ENCODE assay signal across 19 cellular contexts in genomic region chr14:85076111-85076510, GRCh38.
DNase-seq lines count a peak whose midpoint lies in the region; ATAC-seq, FAIRE-seq and TF ChIP-seq lines count a peak whose summit lies in the region.
"Had no signal": no experiment of that assay in that cellular context is flagged by ENCODE, and none has a peak within 500 bp of the region (broad histone marks: within the 10 kb centered on the region; RNA-seq: fewer than 3 reads in every experiment).

No MANE protein-coding gene starts in this region.

- H3K27ac ChIP-seq in RWPE1: no peak overlapping the region
- H3K27ac ChIP-seq in keratinocyte (ENCODE audit: control insufficient read depth, insufficient read depth, low read length): no peak overlapping the region
- H3K27ac ChIP-seq in neuronal stem cell (replicated peaks; ENCODE audit: low read length): no peak overlapping the region
- H3K27ac ChIP-seq in caudate nucleus (ENCODE audit: low read depth, low read length): no peak overlapping the region
- H3K27ac ChIP-seq: BLaER1 treated with 17β-estradiol and CSF1 and Interleukin-3, amounts not matched to agents 10 nM and 100 nM; HL-60 had no signal

- no peak overlapping the region for H3K4ac ChIP-seq in neuronal stem cell (ENCODE audit: low read length)

- ATAC-seq in HG03354 (IDR thresholded peaks at IDR 0.05; ENCODE audit: poor library complexity, severe bottlenecking, unreplicated experiment): no peak
- ATAC-seq: GM23338 had no signal

- H2AFZ ChIP-seq in keratinocyte (ENCODE audit: control insufficient read depth, low read length) (peak overlapping the region; percentile 16), neuronal stem cell (ENCODE audit: low read length) (no peak overlapping the region)
- H2AFZ ChIP-seq: GM23338 had no signal

- TF ChIP-seq CTCF in RWPE1 (conservative IDR thresholded peaks at IDR 0.05; ENCODE audit: low read depth) (no peak), keratinocyte (optimal IDR thresholded peaks at IDR 0.05 in 1 of 3, IDR thresholded peaks at IDR 0.05 in 1 of 3, conservative IDR thresholded peaks at IDR 0.05 in 1 of 3; ENCODE audit: extremely low read depth in 1 of 3, insufficient read depth in 2 of 3, low read length in 3 of 3) (no peak)

- no peak overlapping the region for H3K14ac ChIP-seq in neuronal stem cell (ENCODE audit: low read length)

- no peak overlapping the region for H2BK120ac ChIP-seq in neuronal stem cell (ENCODE audit: low read depth, low read length)

- no peak overlapping the region for H3K18ac ChIP-seq in neuronal stem cell (ENCODE audit: low read length)

- no peak overlapping the region for H3K9ac ChIP-seq in keratinocyte (ENCODE audit: control insufficient read depth, extremely low read depth, insufficient read depth, low read length)
- no peak overlapping the region for H3K9ac ChIP-seq in neuronal stem cell (ENCODE audit: low read depth, low read length, poor library complexity)
- H3K9ac ChIP-seq: BLaER1 treated with 17β-estradiol and CSF1 and Interleukin-3, amounts not matched to agents 10 nM and 100 nM had no signal

- H3K79me2 ChIP-seq in keratinocyte (ENCODE audit: control insufficient read depth, insufficient read depth, low read length): no peaks in the 10 kb centered on the region

- no peak overlapping the region for H2BK12ac ChIP-seq in neuronal stem cell (ENCODE audit: low read length)

- no peak overlapping the region for H2BK5ac ChIP-seq in neuronal stem cell (ENCODE audit: low read length)

- no peak overlapping the region for H3K23ac ChIP-seq in neuronal stem cell (ENCODE audit: low read depth, low read length, poor library complexity)

- H3K27me3 ChIP-seq in keratinocyte (ENCODE audit: control insufficient read depth, extremely low read depth, insufficient read depth, low read length) (no peaks in the 10 kb centered on the region), neuronal stem cell (ENCODE audit: control insufficient read depth in 3 of 3, insufficient read depth in 3 of 3, low read depth in 1 of 3, low read length in 3 of 3) (no peaks in the 10 kb centered on the region)
- H3K27me3 ChIP-seq: BLaER1 treated with 17β-estradiol and CSF1 and Interleukin-3, amounts not matched to agents 10 nM and 100 nM had no signal

- dilution Hi-C loops in keratinocyte (cut with MboI; ENCODE audit: extremely low pct_ligation_motif_present, low sequenced_read_pairs): no loop called here

- no CpG with 5 or more reads among the region's 1 CpG for WGBS in neuronal stem cell (ENCODE audit: extremely low coverage in 2 of 2, insufficient read length in 2 of 2, insufficient replicate concordance in 1 of 2), 2 donors

- H4K20me1 ChIP-seq in keratinocyte (ENCODE audit: control insufficient read depth, extremely low read depth, insufficient read depth, low read length): no peaks in the 10 kb centered on the region
- H4K20me1 ChIP-seq: BLaER1 treated with 17β-estradiol and CSF1 and Interleukin-3, amounts not matched to agents 10 nM and 100 nM had no signal

- no peak overlapping the region for H2AK5ac ChIP-seq in neuronal stem cell (ENCODE audit: low read depth, low read length)

- peaks cover 23% of the 10 kb centered on the region for H3K4me1 ChIP-seq in keratinocyte (ENCODE audit: control insufficient read depth, extremely low read depth, insufficient read depth, low read length)
- H3K4me1 ChIP-seq in neuronal stem cell (ENCODE audit: control insufficient read depth in 2 of 2, insufficient read depth in 1 of 2, low read depth in 1 of 2, low read length in 2 of 2): no peaks in the 10 kb centered on the region
- H3K4me1 ChIP-seq: BLaER1 treated with 17β-estradiol and CSF1 and Interleukin-3, amounts not matched to agents 10 nM and 100 nM had no signal

- H3K4me2 ChIP-seq in keratinocyte (ENCODE audit: control insufficient read depth, extremely low read depth, insufficient read depth, low read depth, low read length): peak overlapping the region; percentile 1
- no peak overlapping the region for H3K4me2 ChIP-seq in neuronal stem cell (ENCODE audit: insufficient read depth, low read length, poor library complexity, severe bottlenecking)
- H3K4me2 ChIP-seq: BLaER1 treated with 17β-estradiol and CSF1 and Interleukin-3, amounts not matched to agents 10 nM and 100 nM; GM23338 had no signal

- POLR2A ChIA-PET in RWPE1 (lab: Yijun Ruan, JAX; ENCODE audit: low non-redundant PET): no interaction called here

- no peak overlapping the region for H4K8ac ChIP-seq in neuronal stem cell (ENCODE audit: low read depth, low read length)

- H3K9me1 ChIP-seq in keratinocyte (ENCODE audit: control insufficient read depth, extremely low read depth, insufficient read depth, low read length): no peaks in the 10 kb centered on the region

- FAIRE-seq in endometrium (lab: Jason Lieb, UNC) (peak; percentile 66), keratinocyte (lab: Jason Lieb, UNC) (peak; percentile 26)
- FAIRE-seq: GM12892, GM18507, H54 had no signal

- H3K9me3 ChIP-seq in keratinocyte (ENCODE audit: control insufficient read depth, low read depth, low read length) (no peaks in the 10 kb centered on the region), neuronal stem cell (replicated peaks in 1 of 2; ENCODE audit: control insufficient read depth in 2 of 2, insufficient read depth in 1 of 2, low read depth in 1 of 2, low read length in 2 of 2) (no peaks in the 10 kb centered on the region)
- H3K9me3 ChIP-seq: BLaER1 treated with 17β-estradiol and CSF1 and Interleukin-3, amounts not matched to agents 10 nM and 100 nM had no signal

- no peaks in the 10 kb centered on the region for H3K36me3 ChIP-seq in keratinocyte (ENCODE audit: control insufficient read depth in 2 of 2, extremely low read depth in 1 of 2, insufficient read depth in 2 of 2, low read length in 2 of 2)
- no peaks in the 10 kb centered on the region for H3K36me3 ChIP-seq in neuronal stem cell (replicated peaks in 1 of 2; ENCODE audit: control insufficient read depth in 2 of 2, insufficient read depth in 2 of 2, low read length in 2 of 2)
- H3K36me3 ChIP-seq: BLaER1 treated with 17β-estradiol and CSF1 and Interleukin-3, amounts not matched to agents 10 nM and 100 nM had no signal

- CTCF ChIA-PET in RWPE1 (lab: Yijun Ruan, JAX): no interaction called here

- H4K91ac ChIP-seq in neuronal stem cell (ENCODE audit: low read depth, low read length, poor library complexity): no peak overlapping the region

- H3K79me1 ChIP-seq in neuronal stem cell (ENCODE audit: low read depth, low read length): no peaks in the 10 kb centered on the region

- H2BK15ac ChIP-seq in neuronal stem cell (ENCODE audit: low read length): no peak overlapping the region

- H3K4me3 ChIP-seq in keratinocyte (ENCODE audit: control insufficient read depth in 2 of 3, extremely low read depth in 1 of 3, insufficient read depth in 2 of 3, low read depth in 1 of 3, low read length in 3 of 3): no peak overlapping the region
- H3K4me3 ChIP-seq in neuronal stem cell (ENCODE audit: low read length in 2 of 2): no peak overlapping the region
- H3K4me3 ChIP-seq: BLaER1 treated with 17β-estradiol and CSF1 and Interleukin-3, amounts not matched to agents 10 nM and 100 nM; GM23338 had no signal

- DNase-seq in A172 (ENCODE audit: low spot score) (peak; percentile 2), RWPE1 (ENCODE audit: low spot score) (peak; percentile 8), keratinocyte (ENCODE audit: low read depth, low spot score) (no peak), neuronal stem cell (ENCODE audit: low spot score) (no peak), caudate nucleus (lab: John Stamatoyannopoulos, UW) (no peak)
- DNase-seq: 8988T; CD4-positive, CD25-positive, alpha-beta regulatory T cell; CD8-positive, alpha-beta memory T cell; COR-L47; GDM1; HCEC 1CT had no signal

Comparison
In these comparisons a context has a peak if more than half of its experiments do, and no peak if none do; other contexts are left out.
1. DNase-seq: peak in A172 (single experiment) and RWPE1 (single experiment); none in keratinocyte (single experiment), neuronal stem cell (single experiment) and caudate nucleus (0 of 61).